In the genomic region with DNA sequence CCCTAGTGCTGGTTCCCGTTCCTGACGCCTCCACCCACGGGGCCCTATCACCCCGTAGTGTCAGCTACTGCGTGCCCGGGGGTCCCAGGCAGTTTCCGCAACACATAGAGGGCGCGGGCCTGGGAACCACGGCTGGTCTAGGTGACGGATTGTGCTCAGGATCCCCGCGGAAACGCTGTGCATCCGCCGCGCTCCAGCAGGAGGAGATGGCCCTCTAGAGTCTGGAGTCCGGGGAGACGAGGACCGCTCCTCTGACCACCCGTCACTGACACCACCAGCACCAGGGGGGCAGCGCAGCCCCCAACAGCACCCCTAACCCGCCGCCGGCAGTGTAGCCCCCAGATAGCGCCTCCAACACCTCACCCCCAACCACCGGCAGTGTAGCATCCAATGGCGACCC, we compare ENCODE assay signal across 1 cellular context.
TF ChIP-seq lines count a peak whose summit lies in the region.

No MANE protein-coding gene starts in this region.

TF ChIP-seq in H1, 55 proteins besides CTCF, POLR2A, EP300 and RAD21:
- no peak for TF ChIP-seq GABPA (IDR thresholded peaks at IDR 0.05; ENCODE audit: borderline replicate concordance, insufficient read depth, low read length)
- no peak for TF ChIP-seq BACH1 (IDR thresholded peaks at IDR 0.05; ENCODE audit: low read length)
- no peak for TF ChIP-seq TAF1 (IDR thresholded peaks at IDR 0.05; ENCODE audit: low read depth, low read length)
- no peak for TF ChIP-seq POU5F1 (IDR thresholded peaks at IDR 0.05; ENCODE audit: low read depth, low read length)
- TF ChIP-seq SIN3A (conservative IDR thresholded peaks at IDR 0.05 in 1 of 2, IDR thresholded peaks at IDR 0.05 in 1 of 2; ENCODE audit: low read depth in 1 of 2, low read length in 2 of 2), result no peak
- TF ChIP-seq SIRT6 (IDR thresholded peaks at IDR 0.05; ENCODE audit: low read length), result no peak
- no peak for TF ChIP-seq SUZ12 (IDR thresholded peaks at IDR 0.05; ENCODE audit: low read length)
- TF ChIP-seq FOSL1 (IDR thresholded peaks at IDR 0.05; ENCODE audit: insufficient read depth, low read depth, low read length), result no peak
- no peak for TF ChIP-seq NRF1 (IDR thresholded peaks at IDR 0.05; ENCODE audit: low read depth, low read length)
- TF ChIP-seq TEAD4 (IDR thresholded peaks at IDR 0.05; ENCODE audit: low read depth, low read length), result no peak
- TF ChIP-seq HDAC6 (IDR thresholded peaks at IDR 0.05; ENCODE audit: low read depth, low read length), result no peak
- no peak for TF ChIP-seq KDM4A (IDR thresholded peaks at IDR 0.05; ENCODE audit: low read depth, low read length, severe bottlenecking)
- TF ChIP-seq, protein P1, sequence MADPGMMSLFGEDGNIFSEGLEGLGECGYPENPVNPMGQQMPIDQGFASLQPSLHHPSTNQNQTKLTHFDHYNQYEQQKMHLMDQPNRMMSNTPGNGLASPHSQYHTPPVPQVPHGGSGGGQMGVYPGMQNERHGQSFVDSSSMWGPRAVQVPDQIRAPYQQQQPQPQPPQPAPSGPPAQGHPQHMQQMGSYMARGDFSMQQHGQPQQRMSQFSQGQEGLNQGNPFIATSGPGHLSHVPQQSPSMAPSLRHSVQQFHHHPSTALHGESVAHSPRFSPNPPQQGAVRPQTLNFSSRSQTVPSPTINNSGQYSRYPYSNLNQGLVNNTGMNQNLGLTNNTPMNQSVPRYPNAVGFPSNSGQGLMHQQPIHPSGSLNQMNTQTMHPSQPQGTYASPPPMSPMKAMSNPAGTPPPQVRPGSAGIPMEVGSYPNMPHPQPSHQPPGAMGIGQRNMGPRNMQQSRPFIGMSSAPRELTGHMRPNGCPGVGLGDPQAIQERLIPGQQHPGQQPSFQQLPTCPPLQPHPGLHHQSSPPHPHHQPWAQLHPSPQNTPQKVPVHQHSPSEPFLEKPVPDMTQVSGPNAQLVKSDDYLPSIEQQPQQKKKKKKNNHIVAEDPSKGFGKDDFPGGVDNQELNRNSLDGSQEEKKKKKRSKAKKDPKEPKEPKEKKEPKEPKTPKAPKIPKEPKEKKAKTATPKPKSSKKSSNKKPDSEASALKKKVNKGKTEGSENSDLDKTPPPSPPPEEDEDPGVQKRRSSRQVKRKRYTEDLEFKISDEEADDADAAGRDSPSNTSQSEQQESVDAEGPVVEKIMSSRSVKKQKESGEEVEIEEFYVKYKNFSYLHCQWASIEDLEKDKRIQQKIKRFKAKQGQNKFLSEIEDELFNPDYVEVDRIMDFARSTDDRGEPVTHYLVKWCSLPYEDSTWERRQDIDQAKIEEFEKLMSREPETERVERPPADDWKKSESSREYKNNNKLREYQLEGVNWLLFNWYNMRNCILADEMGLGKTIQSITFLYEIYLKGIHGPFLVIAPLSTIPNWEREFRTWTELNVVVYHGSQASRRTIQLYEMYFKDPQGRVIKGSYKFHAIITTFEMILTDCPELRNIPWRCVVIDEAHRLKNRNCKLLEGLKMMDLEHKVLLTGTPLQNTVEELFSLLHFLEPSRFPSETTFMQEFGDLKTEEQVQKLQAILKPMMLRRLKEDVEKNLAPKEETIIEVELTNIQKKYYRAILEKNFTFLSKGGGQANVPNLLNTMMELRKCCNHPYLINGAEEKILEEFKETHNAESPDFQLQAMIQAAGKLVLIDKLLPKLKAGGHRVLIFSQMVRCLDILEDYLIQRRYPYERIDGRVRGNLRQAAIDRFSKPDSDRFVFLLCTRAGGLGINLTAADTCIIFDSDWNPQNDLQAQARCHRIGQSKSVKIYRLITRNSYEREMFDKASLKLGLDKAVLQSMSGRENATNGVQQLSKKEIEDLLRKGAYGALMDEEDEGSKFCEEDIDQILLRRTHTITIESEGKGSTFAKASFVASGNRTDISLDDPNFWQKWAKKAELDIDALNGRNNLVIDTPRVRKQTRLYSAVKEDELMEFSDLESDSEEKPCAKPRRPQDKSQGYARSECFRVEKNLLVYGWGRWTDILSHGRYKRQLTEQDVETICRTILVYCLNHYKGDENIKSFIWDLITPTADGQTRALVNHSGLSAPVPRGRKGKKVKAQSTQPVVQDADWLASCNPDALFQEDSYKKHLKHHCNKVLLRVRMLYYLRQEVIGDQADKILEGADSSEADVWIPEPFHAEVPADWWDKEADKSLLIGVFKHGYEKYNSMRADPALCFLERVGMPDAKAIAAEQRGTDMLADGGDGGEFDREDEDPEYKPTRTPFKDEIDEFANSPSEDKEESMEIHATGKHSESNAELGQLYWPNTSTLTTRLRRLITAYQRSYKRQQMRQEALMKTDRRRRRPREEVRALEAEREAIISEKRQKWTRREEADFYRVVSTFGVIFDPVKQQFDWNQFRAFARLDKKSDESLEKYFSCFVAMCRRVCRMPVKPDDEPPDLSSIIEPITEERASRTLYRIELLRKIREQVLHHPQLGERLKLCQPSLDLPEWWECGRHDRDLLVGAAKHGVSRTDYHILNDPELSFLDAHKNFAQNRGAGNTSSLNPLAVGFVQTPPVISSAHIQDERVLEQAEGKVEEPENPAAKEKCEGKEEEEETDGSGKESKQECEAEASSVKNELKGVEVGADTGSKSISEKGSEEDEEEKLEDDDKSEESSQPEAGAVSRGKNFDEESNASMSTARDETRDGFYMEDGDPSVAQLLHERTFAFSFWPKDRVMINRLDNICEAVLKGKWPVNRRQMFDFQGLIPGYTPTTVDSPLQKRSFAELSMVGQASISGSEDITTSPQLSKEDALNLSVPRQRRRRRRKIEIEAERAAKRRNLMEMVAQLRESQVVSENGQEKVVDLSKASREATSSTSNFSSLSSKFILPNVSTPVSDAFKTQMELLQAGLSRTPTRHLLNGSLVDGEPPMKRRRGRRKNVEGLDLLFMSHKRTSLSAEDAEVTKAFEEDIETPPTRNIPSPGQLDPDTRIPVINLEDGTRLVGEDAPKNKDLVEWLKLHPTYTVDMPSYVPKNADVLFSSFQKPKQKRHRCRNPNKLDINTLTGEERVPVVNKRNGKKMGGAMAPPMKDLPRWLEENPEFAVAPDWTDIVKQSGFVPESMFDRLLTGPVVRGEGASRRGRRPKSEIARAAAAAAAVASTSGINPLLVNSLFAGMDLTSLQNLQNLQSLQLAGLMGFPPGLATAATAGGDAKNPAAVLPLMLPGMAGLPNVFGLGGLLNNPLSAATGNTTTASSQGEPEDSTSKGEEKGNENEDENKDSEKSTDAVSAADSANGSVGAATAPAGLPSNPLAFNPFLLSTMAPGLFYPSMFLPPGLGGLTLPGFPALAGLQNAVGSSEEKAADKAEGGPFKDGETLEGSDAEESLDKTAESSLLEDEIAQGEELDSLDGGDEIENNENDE (IDR thresholded peaks at IDR 0.05; ENCODE audit: insufficient replicate concordance, low read length), result no peak
- TF ChIP-seq CEBPB (IDR thresholded peaks at IDR 0.05; ENCODE audit: low read depth, low read length), result no peak
- TF ChIP-seq CHD1 (IDR thresholded peaks at IDR 0.05; ENCODE audit: low read depth, low read length), result no peak
